In the genomic region with DNA sequence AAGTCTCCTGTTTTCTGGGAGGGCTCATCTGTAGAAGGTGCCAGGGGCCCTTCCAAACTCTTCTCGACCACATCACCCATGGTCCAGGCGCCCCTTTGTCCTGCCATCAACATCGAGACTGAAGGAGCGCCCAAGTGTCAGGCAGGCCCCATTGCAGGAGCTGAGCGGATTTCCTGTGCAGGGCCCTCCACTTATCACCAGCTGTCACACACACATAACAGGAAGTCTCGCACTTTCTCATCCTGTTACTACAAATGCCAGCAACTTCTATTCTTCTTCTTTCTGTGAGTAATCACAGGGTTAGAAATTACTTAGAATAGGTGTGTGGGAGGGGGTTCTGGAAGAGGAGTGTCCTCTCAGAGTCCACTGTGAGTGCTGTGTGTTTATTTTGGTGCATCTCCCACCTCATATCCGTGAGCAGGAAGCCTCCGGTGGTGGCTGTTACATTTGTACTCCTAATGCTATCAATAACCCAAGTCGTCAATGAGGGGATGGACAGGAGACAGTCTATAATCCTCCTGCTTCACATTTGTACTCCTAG, we compare ENCODE assay signal across 8 cellular contexts. TPM values are rescaled to one million over a fixed set of nuclear protein-coding genes. Genes with fewer than 3 reads are reported as not detected.
DNase-seq lines count a peak whose midpoint lies in the region; ATAC-seq and TF ChIP-seq lines count a peak whose summit lies in the region.

A gene with protein sequence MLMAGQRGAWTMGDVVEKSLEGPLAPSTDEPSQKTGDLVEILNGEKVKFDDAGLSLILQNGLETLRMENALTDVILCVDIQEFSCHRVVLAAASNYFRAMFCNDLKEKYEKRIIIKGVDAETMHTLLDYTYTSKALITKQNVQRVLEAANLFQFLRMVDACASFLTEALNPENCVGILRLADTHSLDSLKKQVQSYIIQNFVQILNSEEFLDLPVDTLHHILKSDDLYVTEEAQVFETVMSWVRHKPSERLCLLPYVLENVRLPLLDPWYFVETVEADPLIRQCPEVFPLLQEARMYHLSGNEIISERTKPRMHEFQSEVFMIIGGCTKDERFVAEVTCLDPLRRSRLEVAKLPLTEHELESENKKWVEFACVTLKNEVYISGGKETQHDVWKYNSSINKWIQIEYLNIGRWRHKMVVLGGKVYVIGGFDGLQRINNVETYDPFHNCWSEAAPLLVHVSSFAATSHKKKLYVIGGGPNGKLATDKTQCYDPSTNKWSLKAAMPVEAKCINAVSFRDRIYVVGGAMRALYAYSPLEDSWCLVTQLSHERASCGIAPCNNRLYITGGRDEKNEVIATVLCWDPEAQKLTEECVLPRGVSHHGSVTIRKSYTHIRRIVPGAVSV (minus strand): TSS at position 166 of the 541 bp plus-strand sequence. CDS start 53 bp downstream, at position 113.

- no peak for TF ChIP-seq RAD21 in SK-N-SH (IDR thresholded peaks at IDR 0.05; ENCODE audit: low read length)

- no peaks in the 10 kb centered on the region for H3K79me2 ChIP-seq in SK-N-SH (ENCODE audit: insufficient read depth)

- H3K27ac ChIP-seq in SK-N-SH (ENCODE audit: low read depth in 2 of 2, low read length in 1 of 2) = no peak within 1 kb of the TSS

- H4K20me1 ChIP-seq in SK-N-SH (ENCODE audit: insufficient read depth) = no peaks in the 10 kb centered on the region

- no peak within 1 kb of the TSS for H3K4me2 ChIP-seq in SK-N-SH

- H3F3A ChIP-seq in SK-N-SH (replicated peaks; ENCODE audit: insufficient read depth) = no peaks in the 10 kb centered on the region

- TF ChIP-seq EP300 in SK-N-SH (IDR thresholded peaks at IDR 0.05; ENCODE audit: borderline replicate concordance in 1 of 2, low read depth in 1 of 2, low read length in 1 of 2) = no peak

- H3K4me3 ChIP-seq in GM08714 (ENCODE audit: low read length) (peak within 1 kb of the TSS; percentile 69), SK-N-SH (ENCODE audit: low read depth in 2 of 2, low read length in 1 of 2) (no peak within 1 kb of the TSS)

- H3K36me3 Mint-ChIP-seq in activated T-cell treated with anti-CD3 and anti-CD28 coated beads, Interleukin-2, amount 50 U/mL, for 4 hours (ENCODE audit: insufficient read depth) = peaks cover 15% of the 10 kb centered on the region

- peak; percentile 93 to 98 for DNase-seq in NOMO-1 (lab: John Stamatoyannopoulos, UW; ENCODE audit: unreplicated experiment in 2 of 2)
- peak; percentile 66 for DNase-seq in activated T-cell treated with anti-CD3 and anti-CD28 coated beads, Interleukin-2, amount 50 U/mL, for 4 hours
- DNase-seq in left colon = peak; percentile 49 to 53
- peak; percentile 46 to 57 for DNase-seq in stimulated activated CD8-positive, alpha-beta memory T cell treated with anti-CD3 and anti-CD28 coated beads, Interleukin-4, amount 100 ng/mL, for 4 hours (ENCODE audit: low read depth in 2 of 2, low spot score in 1 of 2)
- no peak for DNase-seq in SK-N-SH
- no peak for DNase-seq in iPS-NIHi11 (ENCODE audit: low spot score)

- ATAC-seq in GM21786 (IDR thresholded peaks at IDR 0.05; ENCODE audit: unreplicated experiment) = peak; percentile 90
- ATAC-seq in activated T-cell treated with anti-CD3 and anti-CD28 coated beads, Interleukin-2, amount 50 U/mL, for 4 hours = peak; percentile 81 to 83
- ATAC-seq in left colon = peak; percentile 36

- H3K27me3 ChIP-seq in SK-N-SH (ENCODE audit: insufficient read depth) = no peaks in the 10 kb centered on the region

- no peaks in the 10 kb centered on the region for H3K9me3 Mint-ChIP-seq in activated T-cell treated with anti-CD3 and anti-CD28 coated beads, Interleukin-2, amount 50 U/mL, for 4 hours

- peaks cover 57% of the 10 kb centered on the region for H3K4me1 Mint-ChIP-seq in activated T-cell treated with anti-CD3 and anti-CD28 coated beads, Interleukin-2, amount 50 U/mL, for 4 hours (ENCODE audit: low read depth)

- no peaks in the 10 kb centered on the region for H3K9me3 ChIP-seq in SK-N-SH

- CTCF ChIA-PET in SK-N-SH (lab: Yijun Ruan, JAX) = no interaction called here

- TF ChIP-seq CTCF in SK-N-SH (IDR thresholded peaks at IDR 0.05) = no peak

- H3K36me3 ChIP-seq in SK-N-SH (replicated peaks in 1 of 2; ENCODE audit: control insufficient read depth in 1 of 2, insufficient read depth in 2 of 2, low read length in 1 of 2) = no peaks in the 10 kb centered on the region

- intact Hi-C loops in left colon (cut with DNase I, micrococcal nuclease) = no loop called here

- no peaks in the 10 kb centered on the region for H3K27me3 Mint-ChIP-seq in activated T-cell treated with anti-CD3 and anti-CD28 coated beads, Interleukin-2, amount 50 U/mL, for 4 hours (ENCODE audit: low read depth)

- H2AFZ ChIP-seq in SK-N-SH (ENCODE audit: low read depth) = no peak within 1 kb of the TSS

- H3K4me1 ChIP-seq in SK-N-SH (ENCODE audit: control insufficient read depth in 1 of 2, insufficient read depth in 2 of 2, low read depth in 1 of 2, low read length in 1 of 2) = peaks cover 0 to 15% of the 10 kb centered on the region in 2 experiments; a peak in 1 of 4 replicates

- no peaks in the 10 kb centered on the region for H3K9me2 ChIP-seq in SK-N-SH

- 63% methylated on average over 9 of the region's 9 CpGs for WGBS in SK-N-SH (ENCODE audit: low lambda C conversion rate)

- peak within 1 kb of the TSS; percentile 97 for H3K4me3 Mint-ChIP-seq in activated T-cell treated with anti-CD3 and anti-CD28 coated beads, Interleukin-2, amount 50 U/mL, for 4 hours

- POLR2A ChIA-PET in SK-N-SH (lab: Yijun Ruan, JAX) = no interaction called here

- H3K9ac ChIP-seq in SK-N-SH = no peak within 1 kb of the TSS

TF ChIP-seq in SK-N-SH, 30 proteins besides CTCF, POLR2A, EP300 and RAD21:
- TF ChIP-seq TCF12 (IDR thresholded peaks at IDR 0.05) (no peak), MXI1 (IDR thresholded peaks at IDR 0.05; ENCODE audit: low read depth, low read length) (no peak), TAF1 (IDR thresholded peaks at IDR 0.05; ENCODE audit: borderline replicate concordance, low read depth, low read length) (no peak), CHD2 (IDR thresholded peaks at IDR 0.05; ENCODE audit: low read length, partially characterized antibody) (no peak), RFX5 (IDR thresholded peaks at IDR 0.05; ENCODE audit: low read length) (no peak), GABPA (IDR thresholded peaks at IDR 0.05; ENCODE audit: low read depth) (no peak), MEF2A (IDR thresholded peaks at IDR 0.05; ENCODE audit: borderline replicate concordance, low read depth) (no peak)
- TF ChIP-seq, protein P1, sequence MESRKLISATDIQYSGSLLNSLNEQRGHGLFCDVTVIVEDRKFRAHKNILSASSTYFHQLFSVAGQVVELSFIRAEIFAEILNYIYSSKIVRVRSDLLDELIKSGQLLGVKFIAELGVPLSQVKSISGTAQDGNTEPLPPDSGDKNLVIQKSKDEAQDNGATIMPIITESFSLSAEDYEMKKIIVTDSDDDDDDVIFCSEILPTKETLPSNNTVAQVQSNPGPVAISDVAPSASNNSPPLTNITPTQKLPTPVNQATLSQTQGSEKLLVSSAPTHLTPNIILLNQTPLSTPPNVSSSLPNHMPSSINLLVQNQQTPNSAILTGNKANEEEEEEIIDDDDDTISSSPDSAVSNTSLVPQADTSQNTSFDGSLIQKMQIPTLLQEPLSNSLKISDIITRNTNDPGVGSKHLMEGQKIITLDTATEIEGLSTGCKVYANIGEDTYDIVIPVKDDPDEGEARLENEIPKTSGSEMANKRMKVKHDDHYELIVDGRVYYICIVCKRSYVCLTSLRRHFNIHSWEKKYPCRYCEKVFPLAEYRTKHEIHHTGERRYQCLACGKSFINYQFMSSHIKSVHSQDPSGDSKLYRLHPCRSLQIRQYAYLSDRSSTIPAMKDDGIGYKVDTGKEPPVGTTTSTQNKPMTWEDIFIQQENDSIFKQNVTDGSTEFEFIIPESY (IDR thresholded peaks at IDR 0.05; ENCODE audit: borderline replicate concordance, low read depth) = no peak

RNA-seq across cellular contexts. Expression of the gene that starts here (rescaled TPM):
- 10 to 100 TPM; 27.9 to 35.5 (median 29.9) TPM for total RNA-seq in activated T-cell treated with anti-CD3 and anti-CD28 coated beads, Interleukin-2, amount 50 U/mL, for 4 hours
- total RNA-seq in left colon = 1 to 10 TPM; 1.9 to 3.6 TPM
- polyA plus RNA-seq in SK-N-SH (2012; rRNA removed) = not detected in 2 replicates
- polyA plus RNA-seq in SK-N-SH (2012; cell fraction: cytosol; rRNA removed) = not detected in 2 replicates
- polyA plus RNA-seq in SK-N-SH (2012; cell fraction: nucleus; rRNA removed) = not detected in 2 replicates

Comparison
In these comparisons a context has a peak if more than half of its experiments do, and no peak if none do; other contexts are left out.
1. RNA of the gene that starts here (total RNA-seq): 27.9 to 35.5 TPM in activated T-cell treated with anti-CD3 and anti-CD28 coated beads, Interleukin-2, amount 50 U/mL, for 4 hours; 1.9 to 3.6 TPM in left colon; every median in the first group is over 4 times any median in the second.
2. ATAC-seq: peak in every context shown above with its lines; median percentile 90 in GM21786; 82 in activated T-cell treated with anti-CD3 and anti-CD28 coated beads, Interleukin-2, amount 50 U/mL, for 4 hours; 36 in left colon.
3. DNase-seq: peak in NOMO-1 (2 of 2), activated T-cell treated with anti-CD3 and anti-CD28 coated beads, Interleukin-2, amount 50 U/mL, for 4 hours (single experiment), left colon (2 of 2) and stimulated activated CD8-positive, alpha-beta memory T cell treated with anti-CD3 and anti-CD28 coated beads, Interleukin-4, amount 100 ng/mL, for 4 hours (2 of 2); none in SK-N-SH (single experiment) and iPS-NIHi11 (single experiment).